Comparison of ENCODE assay signal across 8 cellular contexts in genomic region chr18:46324556-46324955, GRCh38.
DNase-seq lines count a peak whose midpoint lies in the region; ATAC-seq, FAIRE-seq and TF ChIP-seq lines count a peak whose summit lies in the region.

No MANE protein-coding gene starts in this region.

- TF ChIP-seq RAD21 in liver (IDR thresholded peaks at IDR 0.05): no peak

- DNase-seq in NCI-H146 treated with DMSO at 0.1 percent for 48 hours (lab: John Stamatoyannopoulos, UW; ENCODE audit: unreplicated experiment) (peak; percentile 37), progenitor cell of endocrine pancreas (ENCODE audit: low spot score, unreplicated experiment) (no peak), ascending aorta (ENCODE audit: low spot score in 2 of 2) (no peak)

- no peaks in the 10 kb centered on the region for H3K4me1 Mint-ChIP-seq in activated T-helper 17 cell treated with anti-CD3 and anti-CD28 coated beads, Interleukin-2, amount 50 U/mL, for 72 hours
- H3K4me1 Mint-ChIP-seq in progenitor cell of endocrine pancreas (ENCODE audit: low read depth): peaks cover 10% of the 10 kb centered on the region

- H3K4me3 Mint-ChIP-seq in activated T-helper 17 cell treated with anti-CD3 and anti-CD28 coated beads, Interleukin-2, amount 50 U/mL, for 72 hours: no peak overlapping the region
- no peak overlapping the region for H3K4me3 Mint-ChIP-seq in progenitor cell of endocrine pancreas (ENCODE audit: low read depth)

- no peak overlapping the region for H3K9ac ChIP-seq in liver (ENCODE audit: low read depth in 1 of 2, low read length in 2 of 2)

- intact Hi-C loops in ascending aorta (cut with DNase I): no loop called here

- no peaks in the 10 kb centered on the region for H3K36me3 Mint-ChIP-seq in activated T-helper 17 cell treated with anti-CD3 and anti-CD28 coated beads, Interleukin-2, amount 50 U/mL, for 72 hours (ENCODE audit: low read depth)
- H3K36me3 Mint-ChIP-seq in progenitor cell of endocrine pancreas (ENCODE audit: insufficient read depth): no peaks in the 10 kb centered on the region

- H3K27ac Mint-ChIP-seq in activated T-helper 17 cell treated with anti-CD3 and anti-CD28 coated beads, Interleukin-2, amount 50 U/mL, for 72 hours: no peak overlapping the region
- H3K27ac Mint-ChIP-seq in progenitor cell of endocrine pancreas: no peak overlapping the region

- H3K36me3 ChIP-seq in liver (ENCODE audit: control insufficient read depth in 4 of 4, insufficient read depth in 3 of 4, low read depth in 1 of 4, low read length in 3 of 4): no peaks in the 10 kb centered on the region
- H3K36me3 ChIP-seq in ascending aorta: no peaks in the 10 kb centered on the region

- no peak overlapping the region for H3K27ac ChIP-seq in liver (ENCODE audit: low read depth in 1 of 2, low read length in 2 of 2)
- no peak overlapping the region for H3K27ac ChIP-seq in ascending aorta

- H3K9me3 ChIP-seq in liver (ENCODE audit: control insufficient read depth in 4 of 4, low read length in 3 of 4) (no peaks in the 10 kb centered on the region), ascending aorta (no peaks in the 10 kb centered on the region)

- H3K27me3 Mint-ChIP-seq in activated T-helper 17 cell treated with anti-CD3 and anti-CD28 coated beads, Interleukin-2, amount 50 U/mL, for 72 hours: no peaks in the 10 kb centered on the region
- peaks cover 3% of the 10 kb centered on the region for H3K27me3 Mint-ChIP-seq in progenitor cell of endocrine pancreas

- H3K4me1 ChIP-seq in liver (ENCODE audit: control insufficient read depth in 4 of 4, insufficient read depth in 4 of 4, low read length in 3 of 4) (no peaks in the 10 kb centered on the region), ascending aorta (no peaks in the 10 kb centered on the region)

- peak; percentile 26 for ATAC-seq in activated T-helper 17 cell treated with anti-CD3 and anti-CD28 coated beads, Interleukin-2, amount 50 U/mL, for 72 hours (replicated peaks)
- ATAC-seq in GM18498 (IDR thresholded peaks at IDR 0.05; ENCODE audit: unreplicated experiment) (no peak), HG03175 (IDR thresholded peaks at IDR 0.05; ENCODE audit: unreplicated experiment) (no peak)

- WGBS in liver: 89% methylated on average over 1 of the region's 1 CpG

- H3K27me3 ChIP-seq in liver (ENCODE audit: control insufficient read depth in 4 of 4, insufficient read depth in 4 of 4, low read length in 3 of 4): no peaks in the 10 kb centered on the region
- no peaks in the 10 kb centered on the region for H3K27me3 ChIP-seq in ascending aorta

- H3K9me3 Mint-ChIP-seq in activated T-helper 17 cell treated with anti-CD3 and anti-CD28 coated beads, Interleukin-2, amount 50 U/mL, for 72 hours: no peaks in the 10 kb centered on the region
- no peaks in the 10 kb centered on the region for H3K9me3 Mint-ChIP-seq in progenitor cell of endocrine pancreas (ENCODE audit: low read depth)

- no peak for TF ChIP-seq CTCF in liver (IDR thresholded peaks at IDR 0.05; ENCODE audit: low read depth, low read length, missing input control)
- TF ChIP-seq CTCF in progenitor cell of endocrine pancreas (IDR thresholded peaks at IDR 0.05; ENCODE audit: unreplicated experiment): no peak
- TF ChIP-seq CTCF in ascending aorta (IDR thresholded peaks at IDR 0.05): no peak

- H3K4me3 ChIP-seq in liver (ENCODE audit: low read depth in 1 of 3, low read length in 3 of 3): no peak overlapping the region
- H3K4me3 ChIP-seq in ascending aorta: no peak overlapping the region

- FAIRE-seq in G401.6 (lab: Jason Lieb, UNC): peak; percentile 57

TF ChIP-seq in liver, 16 proteins besides CTCF, POLR2A, EP300 and RAD21:
- TF ChIP-seq TAF1 (conservative IDR thresholded peaks at IDR 0.05): no peak
- no peak for TF ChIP-seq ATF3 (IDR thresholded peaks at IDR 0.05)
- peak; percentile 61 for TF ChIP-seq YY1 (IDR thresholded peaks at IDR 0.05)
- peak in 1 of 2 donors; percentile 5 for TF ChIP-seq RXRA (IDR thresholded peaks at IDR 0.05)
- no peak for TF ChIP-seq REST (IDR thresholded peaks at IDR 0.05)
- TF ChIP-seq EGR1 (IDR thresholded peaks at IDR 0.05; ENCODE audit: low read depth in 2 of 2): no peak
